ENCODE assay signal across 14 cellular contexts in genomic region chr1:98975113-98975512, GRCh38. TPM values are rescaled to one million over a fixed set of nuclear protein-coding genes. Genes with fewer than 3 reads are reported as not detected.
"Had no signal": no experiment of that assay in that cellular context is flagged by ENCODE, and none has a peak within 500 bp of the region (broad histone marks: within the 10 kb centered on the region; RNA-seq: fewer than 3 reads in every experiment).

No MANE protein-coding gene starts in this region.

- H3K27me3 ChIP-seq: cardiac muscle cell had no signal

- H3K27ac ChIP-seq: cardiac muscle cell had no signal

- H3K36me3 ChIP-seq: cardiac muscle cell had no signal

- H3K9me3 ChIP-seq: mucosa of descending colon had no signal

- DNase-seq: activated CD4-positive, alpha-beta memory T cell treated with anti-CD3 and anti-CD28 coated beads for 36 hours; activated effector memory CD4-positive, alpha-beta T cell treated with anti-CD3 and anti-CD28 coated beads, Interleukin-2, amount 50 U/mL, for 16 hours; activated T-cell treated with anti-CD3 and anti-CD28 coated beads, Interleukin-2, amount 50 U/mL, for 4 hours; mucosa of descending colon; natural killer cell; occipital lobe; stimulated activated CD4-positive, alpha-beta T cell treated with anti-CD3 and anti-CD28 coated beads, Interleukin-4, amount 100 ng/mL, for 1 hour; stimulated activated CD8-positive, alpha-beta memory T cell treated with anti-CD3 and anti-CD28 coated beads, Interleukin-4, amount 100 ng/mL, for 48 hours; stimulated activated naive CD8-positive, alpha-beta T cell treated with anti-CD3 and anti-CD28 coated beads, Interleukin-15, Interleukin-2, amounts not matched to agents 100 U/mL and 50 U/mL, for 24 hours had no signal

- FAIRE-seq: colon, endothelial cell of umbilical vein had no signal

- ATAC-seq: activated T-cell treated with anti-CD3 and anti-CD28 coated beads, Interleukin-2, amount 50 U/mL, for 4 hours; mucosa of descending colon; natural killer cell; stimulated activated naive CD8-positive, alpha-beta T cell treated with anti-CD3 and anti-CD28 coated beads, Interleukin-15, Interleukin-2, amounts not matched to agents 100 U/mL and 50 U/mL, for 24 hours had no signal

- H3K4me3 ChIP-seq: cardiac muscle cell, lung, mucosa of descending colon had no signal

RNA-seq across cellular contexts. Expression of gene PLPPR5, which starts 29.5 kb away (rescaled TPM):
- total RNA-seq: activated CD4-positive, alpha-beta memory T cell treated with anti-CD3 and anti-CD28 coated beads for 36 hours; activated T-cell treated with anti-CD3 and anti-CD28 coated beads, Interleukin-2, amount 50 U/mL, for 4 hours; endothelial cell of umbilical vein; natural killer cell; pulmonary artery endothelial cell had no signal
